11 cellular contexts compared by ENCODE assay signal in the genomic region with DNA sequence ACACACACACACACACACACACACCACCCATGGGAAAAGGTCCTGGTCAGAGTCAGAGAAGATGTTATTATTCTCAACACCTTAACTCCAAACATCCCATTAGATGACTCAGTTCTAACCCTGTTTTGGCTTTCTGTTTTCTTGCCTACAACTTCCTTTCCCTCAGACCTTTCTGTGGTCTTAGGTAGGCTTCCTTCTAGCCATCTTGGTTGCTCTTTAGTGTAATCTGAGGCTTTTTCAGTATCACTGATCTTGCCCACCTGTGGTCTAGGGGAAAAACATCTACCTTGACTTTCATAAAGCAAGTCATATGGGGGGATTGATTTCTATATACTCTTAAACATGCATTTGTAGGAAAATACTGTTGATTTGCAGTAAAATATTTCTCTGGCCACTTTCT. TPM values are rescaled to one million over a fixed set of nuclear protein-coding genes. Genes with fewer than 3 reads are reported as not detected.
DNase-seq lines count a peak whose midpoint lies in the region; ATAC-seq and TF ChIP-seq lines count a peak whose summit lies in the region.
"Had no signal": no experiment of that assay in that cellular context is flagged by ENCODE, and none has a peak within 500 bp of the region (broad histone marks: within the 10 kb centered on the region; RNA-seq: fewer than 3 reads in every experiment).

No MANE protein-coding gene starts in this region.

- no peak overlapping the region for H3K27ac ChIP-seq in gastroesophageal sphincter

- no peaks in the 10 kb centered on the region for H3K27me3 ChIP-seq in gastroesophageal sphincter

- peaks cover 46% of the 10 kb centered on the region for H3K36me3 Mint-ChIP-seq in activated naive CD8-positive, alpha-beta T cell treated with anti-CD3 and anti-CD28 coated beads, Interleukin-2, amount 10 ng/mL, durations not matched to agents 7 days and 5 days

- H3K9me3 Mint-ChIP-seq in activated naive CD8-positive, alpha-beta T cell treated with anti-CD3 and anti-CD28 coated beads, Interleukin-2, amount 10 ng/mL, durations not matched to agents 7 days and 5 days, result no peaks in the 10 kb centered on the region

- ATAC-seq in GM19043 (IDR thresholded peaks at IDR 0.05; ENCODE audit: low read depth, unreplicated experiment), result peak; percentile 72
- ATAC-seq in GM21576 (IDR thresholded peaks at IDR 0.05; ENCODE audit: unreplicated experiment), result peak; percentile 68
- ATAC-seq in HG03135 (IDR thresholded peaks at IDR 0.05; ENCODE audit: unreplicated experiment), result peak; percentile 82
- peak; percentile 70 for ATAC-seq in activated naive CD8-positive, alpha-beta T cell treated with anti-CD3 and anti-CD28 coated beads, Interleukin-2, amount 10 ng/mL, durations not matched to agents 7 days and 5 days (ENCODE audit: low read depth)
- no peak for ATAC-seq in gastroesophageal sphincter

- peak overlapping the region; percentile 60 for H3K27ac Mint-ChIP-seq in activated naive CD8-positive, alpha-beta T cell treated with anti-CD3 and anti-CD28 coated beads, Interleukin-2, amount 10 ng/mL, durations not matched to agents 7 days and 5 days
- H3K27ac Mint-ChIP-seq: activated naive CD8-positive, alpha-beta T cell had no signal

- POLR2A ChIA-PET in activated naive CD8-positive, alpha-beta T cell treated with anti-CD3 and anti-CD28 coated beads, Interleukin-2, amount 10 ng/mL, durations not matched to agents 7 days and 5 days (lab: Charles Lee), result no interaction called here

- TF ChIP-seq CTCF in gastroesophageal sphincter (IDR thresholded peaks at IDR 0.05), result no peak

- no peak for DNase-seq in activated naive CD8-positive, alpha-beta T cell treated with anti-CD3 and anti-CD28 coated beads, Interleukin-2, amount 10 ng/mL, durations not matched to agents 7 days and 5 days
- DNase-seq in T-helper 9 cell (no peak), epidermal melanocyte (ENCODE audit: insufficient read length, low spot score) (no peak)
- DNase-seq: Caco-2, cortex of kidney, SHP77 treated with DMSO at 0.1 percent for 48 hours had no signal

- peaks cover 0 to 17% of the 10 kb centered on the region in 2 donors for H3K36me3 ChIP-seq in gastroesophageal sphincter

- H3K4me1 ChIP-seq in gastroesophageal sphincter, result no peaks in the 10 kb centered on the region
- H3K4me1 ChIP-seq: Caco-2 had no signal

- H3K4me3 ChIP-seq in gastroesophageal sphincter, result no peak overlapping the region

- H3K27me3 Mint-ChIP-seq in activated naive CD8-positive, alpha-beta T cell treated with anti-CD3 and anti-CD28 coated beads, Interleukin-2, amount 10 ng/mL, durations not matched to agents 7 days and 5 days, result peaks cover 2% of the 10 kb centered on the region
- H3K27me3 Mint-ChIP-seq: activated naive CD8-positive, alpha-beta T cell had no signal

- no peak for TF ChIP-seq POLR2A in gastroesophageal sphincter (IDR thresholded peaks at IDR 0.05)

- TF ChIP-seq EP300 in gastroesophageal sphincter (IDR thresholded peaks at IDR 0.05), result no peak

- peak overlapping the region; percentile 39 for H3K4me3 Mint-ChIP-seq in activated naive CD8-positive, alpha-beta T cell treated with anti-CD3 and anti-CD28 coated beads, Interleukin-2, amount 10 ng/mL, durations not matched to agents 7 days and 5 days
- H3K4me3 Mint-ChIP-seq: activated naive CD8-positive, alpha-beta T cell had no signal

- peaks cover 13% of the 10 kb centered on the region for H3K4me1 Mint-ChIP-seq in activated naive CD8-positive, alpha-beta T cell treated with anti-CD3 and anti-CD28 coated beads, Interleukin-2, amount 10 ng/mL, durations not matched to agents 7 days and 5 days

- no peaks in the 10 kb centered on the region for H3K9me3 ChIP-seq in gastroesophageal sphincter
- H3K9me3 ChIP-seq: Caco-2 had no signal

RNA-seq across cellular contexts. Expression of a gene that starts 56.9 kb away (rescaled TPM):
- total RNA-seq in activated naive CD8-positive, alpha-beta T cell treated with anti-CD3 and anti-CD28 coated beads, Interleukin-2, amount 10 ng/mL, durations not matched to agents 7 days and 5 days, result 10 to 100 TPM; 10.3 to 10.9 TPM
- total RNA-seq in gastroesophageal sphincter, result 10 to 100 TPM in 3 of 4 donors, 1 to 10 TPM in 1; 9.3 to 13.6 (median 11.8) TPM

RNA-seq across cellular contexts. Expression of a gene that starts 57.2 kb away (rescaled TPM):
- 10 to 100 TPM; 32.1 to 33.0 TPM for total RNA-seq in activated naive CD8-positive, alpha-beta T cell treated with anti-CD3 and anti-CD28 coated beads, Interleukin-2, amount 10 ng/mL, durations not matched to agents 7 days and 5 days
- total RNA-seq in gastroesophageal sphincter, result 10 to 100 TPM; 39.4 to 53.4 (median 42.1) TPM
